ENCODE assay signal across 9 cellular contexts in genomic region chr17:68884888-68885287, GRCh38.
"Had no signal": no experiment of that assay in that cellular context is flagged by ENCODE, and none has a peak within 500 bp of the region (broad histone marks: within the 10 kb centered on the region; RNA-seq: fewer than 3 reads in every experiment).

No MANE protein-coding gene starts in this region.

- H3K4me1 ChIP-seq: HAP-1 had no signal

- H3K4me2 ChIP-seq: KMS-11 had no signal

- ATAC-seq: HCT116 had no signal

- H3K9me3 ChIP-seq: HAP-1 had no signal

- DNase-seq: GM23248, GOT3, HFFc6, KBM-7 had no signal

- H3K27ac Mint-ChIP-seq: HFFc6, IgD-negative memory B cell had no signal

- H3K4me3 Mint-ChIP-seq: HFFc6, IgD-negative memory B cell had no signal

- H3K4me1 Mint-ChIP-seq: IgD-negative memory B cell had no signal

- H3K27ac ChIP-seq: GM23248, KMS-11 had no signal

- H3K36me3 ChIP-seq: HAP-1 had no signal

- H2AFZ ChIP-seq: GM23248 had no signal

- FAIRE-seq: HTR-8/SVneo had no signal

- H3K9ac ChIP-seq: GM23248, KMS-11 had no signal

- H3K4me3 ChIP-seq: GM23248, HAP-1 had no signal
